ENCODE assay signal across 8 cellular contexts in genomic region chr1:179143332-179143731, GRCh38.
A peak's percentile ranks its signal among the peaks of the same experiment; 100 is the strongest.
DNase-seq lines count a peak whose midpoint lies in the region; ATAC-seq and TF ChIP-seq lines count a peak whose summit lies in the region.

No MANE protein-coding gene starts in this region.

- H3K9ac ChIP-seq in PC-3 (ENCODE audit: low read length) = peak overlapping the region; percentile 92

- H3K4me1 ChIP-seq in PC-3 (ENCODE audit: insufficient read depth, low read length) (peaks cover 27% of the 10 kb centered on the region), sigmoid colon (peaks cover 0 to 51% (median 30%) of the 10 kb centered on the region in 4 donors)

- POLR2A ChIA-PET in PC-3 (lab: Charles Lee; ENCODE audit: unreplicated experiment) = interaction anchor here (0.5 to 0.7 kb wide), 2 partner anchors 150 to 249 kb away, joined by 3 to 4 read pairs; partner anchors contain the start of gene SOAT1
- POLR2A ChIA-PET in HEK293T (lab: Yijun Ruan, JAX) = no interaction called here

- H3K4me2 ChIP-seq in PC-3 (ENCODE audit: low read length) = peak overlapping the region; percentile 96

- no peak overlapping the region for H2AFZ ChIP-seq in PC-3 (ENCODE audit: low read length)

- peaks cover 7% of the 10 kb centered on the region; the same call in 1 of the 2 replicates for H4K20me1 ChIP-seq in PC-3 (ENCODE audit: low read length)

- WGBS in sigmoid colon, 2 donors = 70 to 83% methylated on average over 4 of the region's 4 CpGs

- TF ChIP-seq CTCF in PC-3 (conservative IDR thresholded peaks at IDR 0.05; ENCODE audit: low read depth, low read length) (no peak), sigmoid colon (IDR thresholded peaks at IDR 0.05) (no peak)

- no peak for TF ChIP-seq EP300 in sigmoid colon (IDR thresholded peaks at IDR 0.05)

- H3K36me3 ChIP-seq in PC-3 (ENCODE audit: low read depth, low read length) (no peaks in the 10 kb centered on the region), sigmoid colon (no peaks in the 10 kb centered on the region)

- H3K79me2 ChIP-seq in PC-3 (ENCODE audit: low read length) = peaks cover 64% of the 10 kb centered on the region

- H3K9me2 ChIP-seq in PC-3 (replicated peaks; ENCODE audit: low read length) = no peaks in the 10 kb centered on the region

- H3K4me3 ChIP-seq in PC-3 (ENCODE audit: low read length) = no peak overlapping the region; the same call in 1 of the 2 replicates
- peak overlapping the region in 1 of 4 donors; percentile 23 for H3K4me3 ChIP-seq in sigmoid colon

- H3F3A ChIP-seq in PC-3 (ENCODE audit: low read length, unreplicated experiment) = peaks cover 8% of the 10 kb centered on the region

- BruUV-seq in PC-3 (replicated peaks; lab: Mats Ljungman, UMichigan) = TSS peak; percentile 68

- CTCF ChIA-PET in PC-3 (lab: Charles Lee) = no interaction called here
- CTCF ChIA-PET in HEK293T (lab: Yijun Ruan, JAX) = no interaction called here

- DNase-seq in EL = peak; percentile 92
- peak; percentile 90 for DNase-seq in PC-3
- peak; percentile 80 for DNase-seq in epithelial cell of prostate (ENCODE audit: low read depth, low spot score)
- no peak for DNase-seq in sigmoid colon
- DNase-seq in NCI-H446 (lab: John Stamatoyannopoulos, UW) = no peak
- no peak for DNase-seq in NCI-H1048 (lab: John Stamatoyannopoulos, UW)
- no peak for DNase-seq in NCI-H1105 (lab: John Stamatoyannopoulos, UW)
- DNase-seq in HEK293T (ENCODE audit: extremely low spot score) = no peak

- no peak for TF ChIP-seq POLR2A in sigmoid colon (IDR thresholded peaks at IDR 0.05)

- no peaks in the 10 kb centered on the region for H3K9me3 ChIP-seq in PC-3 (ENCODE audit: low read length)
- no peaks in the 10 kb centered on the region for H3K9me3 ChIP-seq in sigmoid colon

- H3K27me3 ChIP-seq in PC-3 (ENCODE audit: low read length) (no peaks in the 10 kb centered on the region), sigmoid colon (no peaks in the 10 kb centered on the region)

- intact Hi-C loops in PC-3 (cut with micrococcal nuclease) = loop anchor here (1.0 to 5.0 kb wide), 4 partner anchors 18 to 149 kb away; no protein-coding TSS in a partner anchor
- intact Hi-C loops in sigmoid colon (cut with DNase I) = no loop called here

- ATAC-seq in PC-3 = peak; percentile 66

- H3K27ac ChIP-seq in PC-3 (ENCODE audit: low read length) (peak overlapping the region; percentile 97), epithelial cell of prostate (peak overlapping the region; percentile 96), sigmoid colon (peak overlapping the region; percentile 51 to 74 (median 70))

TF ChIP-seq in HEK293T, 16 proteins besides CTCF, POLR2A, EP300 and RAD21:
- TF ChIP-seq FOXM1 (IDR thresholded peaks at IDR 0.05; ENCODE audit: borderline replicate concordance) (no peak), ELF4 (IDR thresholded peaks at IDR 0.05) (no peak), HDGF (IDR thresholded peaks at IDR 0.05; ENCODE audit: borderline replicate concordance) (no peak), LEF1 (IDR thresholded peaks at IDR 0.05; ENCODE audit: borderline replicate concordance) (no peak), NFRKB (IDR thresholded peaks at IDR 0.05) (no peak), BHLHE40 (IDR thresholded peaks at IDR 0.05; ENCODE audit: borderline replicate concordance) (no peak), ARNT (IDR thresholded peaks at IDR 0.05) (no peak), SUZ12 (IDR thresholded peaks at IDR 0.05) (no peak), L3MBTL2 (conservative IDR thresholded peaks at IDR 0.05) (no peak), CTBP1 (IDR thresholded peaks at IDR 0.05; ENCODE audit: borderline replicate concordance) (no peak), SP1 (IDR thresholded peaks at IDR 0.05) (no peak), FOXA1 (IDR thresholded peaks at IDR 0.05) (no peak), ZNF384 (IDR thresholded peaks at IDR 0.05) (no peak), PKNOX1 (IDR thresholded peaks at IDR 0.05) (no peak), TARDBP (IDR thresholded peaks at IDR 0.05) (no peak), FOXK2 (IDR thresholded peaks at IDR 0.05) (no peak)

Comparison
In these comparisons a context has a peak if more than half of its experiments do, and no peak if none do; other contexts are left out.
1. DNase-seq: peak in EL (single experiment), PC-3 (single experiment) and epithelial cell of prostate (single experiment); none in sigmoid colon (single experiment), NCI-H446 (0 of 2), NCI-H1048 (single experiment), NCI-H1105 (single experiment) and HEK293T (single experiment).
2. Peak in every context shown above with its lines, with median percentiles within 50 percentile points of each other: H3K27ac ChIP-seq.